In the genomic region with DNA sequence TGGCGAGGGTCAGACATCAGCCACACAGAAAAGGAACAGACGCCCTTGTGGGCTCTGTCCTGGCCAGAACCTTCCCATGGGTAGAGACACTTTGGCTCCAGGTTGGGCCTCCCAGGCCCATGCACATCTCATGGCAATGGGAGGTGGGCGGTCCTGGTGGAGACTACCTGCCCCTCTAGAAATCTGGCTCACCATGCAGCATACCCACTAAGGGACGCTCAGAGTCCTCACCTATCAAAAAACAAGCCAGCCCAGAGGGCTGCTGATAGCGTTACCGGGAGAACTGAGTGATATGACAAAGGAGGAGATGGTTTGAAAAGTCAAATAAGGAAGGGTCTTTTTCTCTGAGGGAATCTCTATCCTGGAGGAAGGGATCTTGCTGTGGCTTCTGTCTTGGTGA, we compare ENCODE assay signal across 13 cellular contexts.
"Had no signal": no experiment of that assay in that cellular context is flagged by ENCODE, and none has a peak within 500 bp of the region (broad histone marks: within the 10 kb centered on the region; RNA-seq: fewer than 3 reads in every experiment).

No MANE protein-coding gene starts in this region.

- H3K9me3 Mint-ChIP-seq: immature natural killer cell, neural progenitor cell had no signal

- H3K27me3 ChIP-seq: neural progenitor cell, ovary had no signal

- H3K4me1 Mint-ChIP-seq: activated CD4-positive, alpha-beta T cell treated with anti-CD3 and anti-CD28 coated beads for 36 hours; immature natural killer cell had no signal

- H3K9ac ChIP-seq: neural progenitor cell had no signal

- H3K4me1 ChIP-seq: neural progenitor cell had no signal

- H3K27ac ChIP-seq: neural progenitor cell, ovary, VCaP had no signal

- ATAC-seq: activated CD4-positive, alpha-beta T cell treated with anti-CD3 and anti-CD28 coated beads for 36 hours; esophagus mucosa had no signal

- H2AFZ ChIP-seq: neural progenitor cell had no signal

- H3K4me3 Mint-ChIP-seq: activated CD4-positive, alpha-beta T cell treated with anti-CD3 and anti-CD28 coated beads for 36 hours; immature natural killer cell; neural progenitor cell had no signal

- DNase-seq: activated CD4-positive, alpha-beta T cell treated with anti-CD3 and anti-CD28 coated beads for 36 hours; activated naive CD4-positive, alpha-beta T cell treated with anti-CD3 and anti-CD28 coated beads, Interleukin-2, amount 50 U/mL, for 16 hours; amniotic stem cell; glutamatergic neuron; immature natural killer cell; ovary; stimulated activated CD4-positive, alpha-beta T cell treated with anti-CD3 and anti-CD28 coated beads, Interleukin-12 subunit alpha, Interleukin-12 subunit beta, amount 100 ng/mL, for 4 hours; stimulated activated naive CD4-positive, alpha-beta T cell treated with Interleukin-2 at 50 U/mL for 16 hours; trophoblast cell had no signal

- H3K27me3 Mint-ChIP-seq: activated CD4-positive, alpha-beta T cell treated with anti-CD3 and anti-CD28 coated beads for 36 hours had no signal

- H3K4me2 ChIP-seq: neural progenitor cell had no signal

- H3K27ac Mint-ChIP-seq: activated CD4-positive, alpha-beta T cell treated with anti-CD3 and anti-CD28 coated beads for 36 hours; immature natural killer cell; neural progenitor cell had no signal

- H3K36me3 ChIP-seq: neural progenitor cell, ovary had no signal

- H3K4me3 ChIP-seq: lung, neural progenitor cell, ovary had no signal

- H3K9me3 ChIP-seq: ovary had no signal
